ENCODE assay signal across 2 cellular contexts in the genomic region with DNA sequence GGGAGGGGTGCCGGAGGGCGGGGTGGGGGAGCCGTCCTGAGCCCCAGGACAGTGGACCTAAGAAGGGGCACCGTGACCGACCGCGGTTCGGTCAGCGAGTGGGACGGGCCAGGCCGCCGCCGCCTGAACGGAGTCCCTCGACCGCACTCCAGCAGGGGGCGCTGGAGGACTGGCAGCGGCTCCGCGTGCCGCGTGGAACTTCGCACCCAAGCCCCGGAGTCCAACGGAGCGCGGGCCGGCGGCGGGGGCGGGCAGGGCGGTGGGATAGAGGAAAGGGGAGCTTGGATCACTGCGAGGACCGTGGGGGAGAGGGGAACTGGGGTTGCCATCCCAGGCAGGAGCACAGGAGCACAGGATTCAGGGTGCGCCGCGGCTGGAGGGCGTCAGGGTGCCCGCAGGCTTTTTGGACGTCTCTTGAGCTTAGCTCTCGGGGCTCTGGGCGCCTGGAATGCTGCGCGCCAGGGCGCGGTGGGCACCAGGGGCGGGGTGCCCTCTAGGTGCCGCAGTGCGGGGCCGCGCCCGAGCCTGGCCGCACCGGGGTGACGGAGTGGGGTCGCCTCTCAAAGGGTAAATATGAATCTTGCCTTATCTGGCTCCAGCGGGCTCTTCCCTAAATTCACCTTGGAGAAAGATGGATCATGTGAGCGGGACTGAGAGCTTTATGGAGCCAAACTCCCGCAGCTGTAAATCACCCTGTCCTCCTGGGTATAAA.
A peak's percentile ranks its signal among the peaks of the same experiment; 100 is the strongest.
TF ChIP-seq lines count a peak whose summit lies in the region.

No MANE protein-coding gene starts in this region.

TF ChIP-seq in IMR-90, 13 proteins besides CTCF, POLR2A, EP300 and RAD21:
- TF ChIP-seq RFX5 (IDR thresholded peaks at IDR 0.05; ENCODE audit: low read depth, low read length) (no peak), MXI1 (IDR thresholded peaks at IDR 0.05; ENCODE audit: borderline replicate concordance, low read depth, low read length) (no peak), SMC3 (IDR thresholded peaks at IDR 0.05; ENCODE audit: low read depth, low read length) (peak; percentile 25; the same call in 1 of the 2 replicates), CEBPB (IDR thresholded peaks at IDR 0.05; ENCODE audit: low read depth, low read length) (no peak), FOS (IDR thresholded peaks at IDR 0.05; ENCODE audit: low read depth, low read length) (no peak)

TF ChIP-seq in GM12878, 131 proteins besides CTCF, POLR2A, EP300 and RAD21:
- TF ChIP-seq PAX8 (IDR thresholded peaks at IDR 0.05) = no peak
- TF ChIP-seq WRNIP1 (IDR thresholded peaks at IDR 0.05; ENCODE audit: borderline replicate concordance, low read depth, low read length) = no peak
- TF ChIP-seq KDM1A (IDR thresholded peaks at IDR 0.05; ENCODE audit: borderline replicate concordance) = no peak
- no peak for TF ChIP-seq MXI1 (IDR thresholded peaks at IDR 0.05; ENCODE audit: low read depth, low read length)
- peak; percentile 89 for TF ChIP-seq RUNX3 (IDR thresholded peaks at IDR 0.05; ENCODE audit: low read length)
- 0 out of 2 replicates have a peak, but pooled peaks have one; percentile 27 for TF ChIP-seq CBFB (IDR thresholded peaks at IDR 0.05; ENCODE audit: low read depth)
- 0 out of 2 replicates have a peak, but pooled peaks have one; percentile 56 for TF ChIP-seq YY1 (IDR thresholded peaks at IDR 0.05; ENCODE audit: low read depth, low read length)
- no peak for TF ChIP-seq NFYA (IDR thresholded peaks at IDR 0.05; ENCODE audit: borderline replicate concordance, low read depth, low read length)
- no peak for TF ChIP-seq SRF (IDR thresholded peaks at IDR 0.05; ENCODE audit: low read depth in 2 of 2, low read length in 2 of 2)
- no peak for TF ChIP-seq IRF4 (IDR thresholded peaks at IDR 0.05; ENCODE audit: low read depth, low read length)
- TF ChIP-seq, protein P1, sequence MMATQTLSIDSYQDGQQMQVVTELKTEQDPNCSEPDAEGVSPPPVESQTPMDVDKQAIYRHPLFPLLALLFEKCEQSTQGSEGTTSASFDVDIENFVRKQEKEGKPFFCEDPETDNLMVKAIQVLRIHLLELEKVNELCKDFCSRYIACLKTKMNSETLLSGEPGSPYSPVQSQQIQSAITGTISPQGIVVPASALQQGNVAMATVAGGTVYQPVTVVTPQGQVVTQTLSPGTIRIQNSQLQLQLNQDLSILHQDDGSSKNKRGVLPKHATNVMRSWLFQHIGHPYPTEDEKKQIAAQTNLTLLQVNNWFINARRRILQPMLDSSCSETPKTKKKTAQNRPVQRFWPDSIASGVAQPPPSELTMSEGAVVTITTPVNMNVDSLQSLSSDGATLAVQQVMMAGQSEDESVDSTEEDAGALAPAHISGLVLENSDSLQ (IDR thresholded peaks at IDR 0.05) = no peak
- TF ChIP-seq ELK1 (IDR thresholded peaks at IDR 0.05; ENCODE audit: low read depth, low read length) = no peak
- no peak for TF ChIP-seq ESRRA (IDR thresholded peaks at IDR 0.05; ENCODE audit: low read length)
- TF ChIP-seq CHD2 (IDR thresholded peaks at IDR 0.05; ENCODE audit: borderline replicate concordance, low read depth, low read length) = no peak
- no peak for TF ChIP-seq BMI1 (IDR thresholded peaks at IDR 0.05; ENCODE audit: borderline replicate concordance)
- TF ChIP-seq IKZF1 (conservative IDR thresholded peaks at IDR 0.05) = no peak
- no peak for TF ChIP-seq NR2C1 (IDR thresholded peaks at IDR 0.05)
- no peak for TF ChIP-seq NFIC (IDR thresholded peaks at IDR 0.05; ENCODE audit: low read depth, low read length)
- TF ChIP-seq, protein P2, sequence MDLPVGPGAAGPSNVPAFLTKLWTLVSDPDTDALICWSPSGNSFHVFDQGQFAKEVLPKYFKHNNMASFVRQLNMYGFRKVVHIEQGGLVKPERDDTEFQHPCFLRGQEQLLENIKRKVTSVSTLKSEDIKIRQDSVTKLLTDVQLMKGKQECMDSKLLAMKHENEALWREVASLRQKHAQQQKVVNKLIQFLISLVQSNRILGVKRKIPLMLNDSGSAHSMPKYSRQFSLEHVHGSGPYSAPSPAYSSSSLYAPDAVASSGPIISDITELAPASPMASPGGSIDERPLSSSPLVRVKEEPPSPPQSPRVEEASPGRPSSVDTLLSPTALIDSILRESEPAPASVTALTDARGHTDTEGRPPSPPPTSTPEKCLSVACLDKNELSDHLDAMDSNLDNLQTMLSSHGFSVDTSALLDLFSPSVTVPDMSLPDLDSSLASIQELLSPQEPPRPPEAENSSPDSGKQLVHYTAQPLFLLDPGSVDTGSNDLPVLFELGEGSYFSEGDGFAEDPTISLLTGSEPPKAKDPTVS (IDR thresholded peaks at IDR 0.05; ENCODE audit: low read depth, low read length) = no peak
- TF ChIP-seq SPI1 (IDR thresholded peaks at IDR 0.05; ENCODE audit: borderline replicate concordance, insufficient read depth, low read depth, low read length) = no peak
- TF ChIP-seq KLF5 (IDR thresholded peaks at IDR 0.05; ENCODE audit: partially characterized antibody) = no peak
- TF ChIP-seq BHLHE40 (IDR thresholded peaks at IDR 0.05; ENCODE audit: borderline replicate concordance in 1 of 2, low read depth in 2 of 2, low read length in 1 of 2) = peak in 1 of 2 experiments; percentile 59; a peak in 2 of 4 replicates
- no peak for TF ChIP-seq BCLAF1 (IDR thresholded peaks at IDR 0.05)
- TF ChIP-seq JUNB (IDR thresholded peaks at IDR 0.05) = no peak
- no peak for TF ChIP-seq RBBP5 (conservative IDR thresholded peaks at IDR 0.05)
- TF ChIP-seq SMC3 (IDR thresholded peaks at IDR 0.05; ENCODE audit: borderline replicate concordance, low read length) = peak; percentile 84
- TF ChIP-seq RELA (IDR thresholded peaks at IDR 0.05; ENCODE audit: borderline replicate concordance, partially characterized antibody) = no peak
- TF ChIP-seq MEF2A (IDR thresholded peaks at IDR 0.05; ENCODE audit: insufficient read depth, low read depth, low read length) = no peak
- peak; percentile 53; the same call in 1 of the 2 replicates for TF ChIP-seq SMARCA5 (IDR thresholded peaks at IDR 0.05)
- no peak for TF ChIP-seq ASH2L (IDR thresholded peaks at IDR 0.05; ENCODE audit: borderline replicate concordance, low read depth)
- no peak for TF ChIP-seq KAT2A (conservative IDR thresholded peaks at IDR 0.05; ENCODE audit: control insufficient read depth, low read depth, low read length)
- no peak for TF ChIP-seq ZSCAN29 (IDR thresholded peaks at IDR 0.05)
- TF ChIP-seq SMAD1 (IDR thresholded peaks at IDR 0.05; ENCODE audit: low read depth, partially characterized antibody) = no peak
- TF ChIP-seq TCF12 (IDR thresholded peaks at IDR 0.05; ENCODE audit: low read depth, low read length) = no peak
- no peak for TF ChIP-seq SREBF2 (IDR thresholded peaks at IDR 0.05; ENCODE audit: low read length)
- TF ChIP-seq MYC (IDR thresholded peaks at IDR 0.05; ENCODE audit: insufficient read depth, insufficient read length, insufficient replicate concordance, low read length, severe bottlenecking) = peak; percentile 19
- TF ChIP-seq MAX (IDR thresholded peaks at IDR 0.05; ENCODE audit: low read depth, low read length) = peak; percentile 89
- no peak for TF ChIP-seq ZNF24 (IDR thresholded peaks at IDR 0.05)
